Comparison of ENCODE assay signal across 8 cellular contexts in the genomic region with DNA sequence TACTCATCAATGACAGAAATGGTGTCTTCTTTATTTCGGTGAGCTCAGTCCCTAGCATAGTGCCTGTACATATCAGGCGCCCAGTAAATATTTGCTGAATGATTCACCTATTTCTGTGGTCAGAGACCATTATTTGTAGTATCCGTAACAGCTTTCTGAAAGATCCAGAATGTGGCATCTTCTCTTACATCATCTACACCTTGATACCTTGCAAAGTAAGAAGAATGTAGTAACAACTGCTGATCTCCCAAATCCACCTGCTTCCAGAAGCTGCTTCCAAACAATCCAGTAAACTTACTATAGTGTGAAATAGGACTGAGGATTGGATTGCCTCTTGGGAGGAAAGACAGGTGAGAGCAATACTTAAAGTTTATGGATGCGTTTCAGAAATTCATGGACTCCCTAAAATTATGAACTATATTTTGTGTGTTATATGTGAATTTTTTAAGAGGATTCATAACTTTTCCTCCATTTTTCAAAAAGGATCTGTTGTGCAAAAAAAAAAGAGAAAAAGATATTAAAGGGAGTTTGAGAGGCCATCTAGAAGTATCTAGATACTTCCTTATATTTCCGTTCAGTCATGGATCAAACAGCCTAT.
DNase-seq lines count a peak whose midpoint lies in the region.

No MANE protein-coding gene starts in this region.

- DNase-seq in SHP77 (lab: John Stamatoyannopoulos, UW) (peak; percentile 17 to 18), SHP77 treated with DMSO at 0.1 percent for 48 hours (lab: John Stamatoyannopoulos, UW) (no peak), SK-N-MC (ENCODE audit: low read depth, low spot score) (no peak), fibroblast of peridontal ligament (ENCODE audit: extremely low read depth) (peak; percentile 45), germinal center (ENCODE audit: low spot score) (no peak), NK-92 (lab: John Stamatoyannopoulos, UW; ENCODE audit: unreplicated experiment) (no peak)
- DNase-seq in effector CD8-positive, alpha-beta T cell (lab: John Stamatoyannopoulos, UW) = no peak

- H3K4me3 ChIP-seq in SK-N-MC (peak overlapping the region; percentile 94), skin epidermis (peak overlapping the region in 6 of 7 experiments; percentile 66 to 97 (median 84))

- H3K9ac ChIP-seq in SK-N-MC (ENCODE audit: insufficient read length) = peak overlapping the region; percentile 79

- no peaks in the 10 kb centered on the region for H3K9me3 ChIP-seq in SK-N-MC (ENCODE audit: low read depth, low read length)

- H3K27ac ChIP-seq in SK-N-MC (peak overlapping the region; percentile 76), skin epidermis (peak overlapping the region in 19 of 21 experiments; percentile 63 to 99 (median 95))

- H3K36me3 ChIP-seq in SK-N-MC (ENCODE audit: insufficient read depth, low read length) = peaks cover 6% of the 10 kb centered on the region; the same call in 1 of the 2 replicates

Comparison
In these comparisons a context has a peak if more than half of its experiments do, and no peak if none do; other contexts are left out.
1. DNase-seq: peak in SHP77 (2 of 2) and fibroblast of peridontal ligament (single experiment); none in SHP77 treated with DMSO at 0.1 percent for 48 hours (single experiment), SK-N-MC (single experiment), germinal center (single experiment), NK-92 (single experiment) and effector CD8-positive, alpha-beta T cell (single experiment).